ENCODE assay signal across 9 cellular contexts in the genomic region with DNA sequence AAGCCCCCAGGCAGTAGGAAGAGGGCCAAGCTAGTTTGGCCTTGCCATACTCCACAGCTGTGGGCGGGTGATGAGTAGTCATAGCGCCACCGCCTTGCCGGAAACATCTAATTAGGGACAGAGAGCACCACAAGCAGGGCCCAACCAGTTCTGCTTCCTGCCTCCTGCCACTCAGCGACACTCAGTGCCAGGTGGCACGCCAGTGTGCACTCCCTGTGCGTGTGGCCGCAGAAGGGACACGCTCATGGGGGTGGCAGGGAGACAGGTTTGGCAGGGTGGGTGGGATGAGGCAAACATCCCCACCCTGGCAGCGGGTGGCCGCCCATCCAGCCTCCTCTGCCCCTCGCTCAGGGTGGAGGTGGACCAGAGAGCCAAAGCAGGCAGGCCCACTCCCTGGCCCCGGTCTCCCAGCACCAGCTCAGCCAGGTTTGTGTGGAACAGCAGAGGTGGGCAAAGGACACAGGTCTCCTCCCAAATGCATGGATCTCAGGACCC. TPM values are rescaled to one million over a fixed set of nuclear protein-coding genes. Genes with fewer than 3 reads are reported as not detected.
A peak's percentile ranks its signal among the peaks of the same experiment; 100 is the strongest.
DNase-seq lines count a peak whose midpoint lies in the region; ATAC-seq and TF ChIP-seq lines count a peak whose summit lies in the region.
"Had no signal": no experiment of that assay in that cellular context is flagged by ENCODE, and none has a peak within 500 bp of the region (broad histone marks: within the 10 kb centered on the region; RNA-seq: fewer than 3 reads in every experiment).

No MANE protein-coding gene starts in this region.

- H3K36me3 ChIP-seq in CD4-positive, CD25-positive, alpha-beta regulatory T cell (ENCODE audit: control insufficient read depth, insufficient read depth, low read length) = no peaks in the 10 kb centered on the region

- peaks cover 22% of the 10 kb centered on the region for H3K4me1 ChIP-seq in CD4-positive, CD25-positive, alpha-beta regulatory T cell (ENCODE audit: control insufficient read depth, insufficient read depth, low read length, poor library complexity, severe bottlenecking)

- intact Hi-C loops in sciatic nerve (cut with DNase I) = no loop called here

- H3K4me3 ChIP-seq in CD4-positive, CD25-positive, alpha-beta regulatory T cell (ENCODE audit: low read depth, low read length) = no peak overlapping the region

- H3K27ac ChIP-seq in CD4-positive, CD25-positive, alpha-beta regulatory T cell (ENCODE audit: insufficient read depth, low read length, poor library complexity, severe bottlenecking) = no peak overlapping the region

- TF ChIP-seq POLR2A in GM19193 (IDR thresholded peaks at IDR 0.05; ENCODE audit: extremely low read depth, insufficient read depth, insufficient read length) = peak; percentile 62

- H3K27me3 ChIP-seq in CD4-positive, CD25-positive, alpha-beta regulatory T cell (ENCODE audit: control insufficient read depth, insufficient read depth, low read length) = peaks cover 12% of the 10 kb centered on the region

- H3K27me3 Mint-ChIP-seq in CD4-positive, CD25-positive, alpha-beta regulatory T cell = peaks cover 37% of the 10 kb centered on the region

- ATAC-seq in CD4-positive, CD25-positive, alpha-beta regulatory T cell (ENCODE audit: low read depth in 2 of 2) = peak; percentile 87 to 94
- peak; percentile 8 for ATAC-seq in sciatic nerve
- ATAC-seq in HG03159 (IDR thresholded peaks at IDR 0.05; ENCODE audit: unreplicated experiment) = no peak

- peak overlapping the region in 1 of 4 donors; percentile 21 for H3K4me3 Mint-ChIP-seq in CD4-positive, CD25-positive, alpha-beta regulatory T cell

- peak overlapping the region in 2 of 3 donors; percentile 69 to 77 for H3K27ac Mint-ChIP-seq in CD4-positive, CD25-positive, alpha-beta regulatory T cell

- no peaks in the 10 kb centered on the region for H3K9me3 ChIP-seq in CD4-positive, CD25-positive, alpha-beta regulatory T cell (ENCODE audit: control insufficient read depth in 2 of 2, low read length in 2 of 2)

- peaks cover 0 to 33% (median 4%) of the 10 kb centered on the region in 4 donors for H3K4me1 Mint-ChIP-seq in CD4-positive, CD25-positive, alpha-beta regulatory T cell

- H3K9me3 Mint-ChIP-seq in CD4-positive, CD25-positive, alpha-beta regulatory T cell = peaks cover 0 to 2% (median 0%) of the 10 kb centered on the region in 7 donors

- DNase-seq in CD4-positive, CD25-positive, alpha-beta regulatory T cell = peak in 1 of 3 donors; percentile 62
- peak; percentile 68 to 71 for DNase-seq in Kasumi-1 (lab: John Stamatoyannopoulos, UW)
- DNase-seq in activated T-cell treated with anti-CD3 and anti-CD28 coated beads for 24 hours (ENCODE audit: low read depth) = peak; percentile 30
- DNase-seq in sciatic nerve (ENCODE audit: low spot score) = no peak
- no peak for DNase-seq in T1000 (lab: John Stamatoyannopoulos, UW)
- no peak for DNase-seq in AG08396 (ENCODE audit: low spot score)

- no peaks in the 10 kb centered on the region for H3K36me3 Mint-ChIP-seq in CD4-positive, CD25-positive, alpha-beta regulatory T cell

RNA-seq across cellular contexts. Expression of gene OVOL1, which starts 4.9 kb away (rescaled TPM):
- not detected for total RNA-seq in CD4-positive, CD25-positive, alpha-beta regulatory T cell
- polyA plus RNA-seq in CD4-positive, CD25-positive, alpha-beta regulatory T cell = not detected
- total RNA-seq in sciatic nerve = not detected
- total RNA-seq: pulmonary artery endothelial cell had no signal

RNA-seq across cellular contexts. Expression of gene AP5B1, which starts 11.0 kb away (rescaled TPM):
- 16.8 TPM for total RNA-seq in CD4-positive, CD25-positive, alpha-beta regulatory T cell
- 10 to 100 TPM in 1 of 4 donors, 1 to 10 TPM in 3; 7.6 to 10.8 (median 9.5) TPM for polyA plus RNA-seq in CD4-positive, CD25-positive, alpha-beta regulatory T cell
- total RNA-seq in sciatic nerve = 12.9 TPM

RNA-seq across cellular contexts. Expression of gene SNX32, which starts 42.0 kb away (rescaled TPM):
- 0.44 TPM for total RNA-seq in CD4-positive, CD25-positive, alpha-beta regulatory T cell
- polyA plus RNA-seq in CD4-positive, CD25-positive, alpha-beta regulatory T cell = 1 to 10 TPM in 1 of 4 donors, under 1 TPM in 3; 0.32 to 1.3 (median 0.48) TPM
- 2.6 TPM for total RNA-seq in sciatic nerve

Comparison
In these comparisons a context has a peak if more than half of its experiments do, and no peak if none do; other contexts are left out.
1. DNase-seq: peak in Kasumi-1 (2 of 2) and activated T-cell treated with anti-CD3 and anti-CD28 coated beads for 24 hours (single experiment); none in sciatic nerve (single experiment), T1000 (single experiment) and AG08396 (single experiment).